8 cellular contexts compared by ENCODE assay signal in genomic region chr2:46985512-46985911, GRCh38. TPM values are rescaled to one million over a fixed set of nuclear protein-coding genes. Genes with fewer than 3 reads are reported as not detected.
A peak's percentile ranks its signal among the peaks of the same experiment; 100 is the strongest.
DNase-seq lines count a peak whose midpoint lies in the region; ATAC-seq and TF ChIP-seq lines count a peak whose summit lies in the region.

No MANE protein-coding gene starts in this region.

- peaks cover 40% of the 10 kb centered on the region for H3F3A ChIP-seq in PC-9 (ENCODE audit: insufficient read depth, low read depth)

- H3K27ac Mint-ChIP-seq in stimulated activated effector memory CD8-positive, alpha-beta T cell treated with anti-CD3 and anti-CD28 coated beads, Interleukin-12 subunit alpha, Interleukin-12 subunit beta, amount 100 ng/mL, for 72 hours: peak overlapping the region; percentile 94

- H3K36me3 Mint-ChIP-seq in stimulated activated effector memory CD8-positive, alpha-beta T cell treated with anti-CD3 and anti-CD28 coated beads, Interleukin-12 subunit alpha, Interleukin-12 subunit beta, amount 100 ng/mL, for 72 hours: peaks cover 50% of the 10 kb centered on the region

- intact Hi-C loops in PC-9 (cut with micrococcal nuclease; ENCODE audit: unreplicated experiment): loop anchor here (1.0 kb wide), 2 partner anchors 15 to 70 kb away; partner anchors contain the start of gene MCFD2

- no peak overlapping the region for H3K4me3 ChIP-seq in PC-9
- no peak overlapping the region for H3K4me3 ChIP-seq in epithelial cell of esophagus (ENCODE audit: low read length)
- H3K4me3 ChIP-seq in effector memory CD4-positive, alpha-beta T cell (ENCODE audit: insufficient read depth, low read depth, low read length, poor library complexity, severe bottlenecking): no peak overlapping the region

- peaks cover 68% of the 10 kb centered on the region for H3K4me1 ChIP-seq in PC-9 (replicated peaks; ENCODE audit: insufficient read depth)
- peaks cover 29% of the 10 kb centered on the region for H3K4me1 ChIP-seq in effector memory CD4-positive, alpha-beta T cell (ENCODE audit: control insufficient read depth, insufficient read depth, low read length, poor library complexity, severe bottlenecking)

- H2AFZ ChIP-seq in PC-9: no peak overlapping the region

- peak overlapping the region; percentile 45 for H3K4me2 ChIP-seq in PC-9

- H3K9me3 Mint-ChIP-seq in stimulated activated effector memory CD8-positive, alpha-beta T cell treated with anti-CD3 and anti-CD28 coated beads, Interleukin-12 subunit alpha, Interleukin-12 subunit beta, amount 100 ng/mL, for 72 hours: no peaks in the 10 kb centered on the region

- peak overlapping the region; percentile 86 for H3K27ac ChIP-seq in PC-9
- no peak overlapping the region for H3K27ac ChIP-seq in effector memory CD4-positive, alpha-beta T cell (ENCODE audit: insufficient read depth, low read length, poor library complexity, severe bottlenecking)

- CTCF ChIA-PET in PC-9 (lab: Charles Lee): interaction anchor here (0.6 to 1.0 kb wide), 3 partner anchors 15 to 353 kb away, joined by 4 to 7 read pairs (median 6); no protein-coding TSS in a partner anchor

- peak; percentile 75 for DNase-seq in A172 (ENCODE audit: low spot score)
- peak; percentile 59 to 84 for DNase-seq in PC-9
- DNase-seq in epithelial cell of esophagus (ENCODE audit: low read depth): peak; percentile 51
- peak in 1 of 2 donors; percentile 68 for DNase-seq in stimulated activated effector memory CD8-positive, alpha-beta T cell treated with anti-CD3 and anti-CD28 coated beads, Interleukin-12 subunit alpha, Interleukin-12 subunit beta, amount 100 ng/mL, for 72 hours (ENCODE audit: low spot score in 2 of 2)
- no peak for DNase-seq in effector memory CD4-positive, alpha-beta T cell
- no peak for DNase-seq in NCI-H446 (lab: John Stamatoyannopoulos, UW)

- no peaks in the 10 kb centered on the region; the same call in 1 of the 2 replicates for H3K36me3 ChIP-seq in PC-9 (ENCODE audit: low read depth)
- peaks cover 27% of the 10 kb centered on the region for H3K36me3 ChIP-seq in effector memory CD4-positive, alpha-beta T cell (ENCODE audit: control insufficient read depth, insufficient read depth, low read length)

- no peaks in the 10 kb centered on the region for H3K9me3 ChIP-seq in PC-9 (ENCODE audit: insufficient read depth, low read depth)
- no peaks in the 10 kb centered on the region for H3K9me3 ChIP-seq in effector memory CD4-positive, alpha-beta T cell (ENCODE audit: control insufficient read depth, low read length)

- peak overlapping the region; percentile 60 for H3K4me3 Mint-ChIP-seq in stimulated activated effector memory CD8-positive, alpha-beta T cell treated with anti-CD3 and anti-CD28 coated beads, Interleukin-12 subunit alpha, Interleukin-12 subunit beta, amount 100 ng/mL, for 72 hours

- POLR2A ChIA-PET in PC-9 (lab: Charles Lee; ENCODE audit: unreplicated experiment): interaction anchor here (0.6 kb wide), 3 partner anchors 46 to 214 kb away, joined by 3 to 8 read pairs (median 3); no protein-coding TSS in a partner anchor

- peaks cover 55% of the 10 kb centered on the region for H3K79me2 ChIP-seq in PC-9 (ENCODE audit: low read depth)

- no peaks in the 10 kb centered on the region for H3K27me3 ChIP-seq in PC-9 (ENCODE audit: insufficient read depth, low read depth)
- no peaks in the 10 kb centered on the region for H3K27me3 ChIP-seq in effector memory CD4-positive, alpha-beta T cell (replicated peaks; ENCODE audit: control insufficient read depth, insufficient read depth, low read length, poor library complexity, severe bottlenecking)

- no peaks in the 10 kb centered on the region for H4K20me1 ChIP-seq in PC-9 (ENCODE audit: insufficient read depth)

- BruUV-seq in PC-9 (replicated peaks; lab: Mats Ljungman, UMichigan): no TSS peak

- no peaks in the 10 kb centered on the region for H3K9me2 ChIP-seq in PC-9 (ENCODE audit: insufficient read depth)

- H3K4me1 Mint-ChIP-seq in stimulated activated effector memory CD8-positive, alpha-beta T cell treated with anti-CD3 and anti-CD28 coated beads, Interleukin-12 subunit alpha, Interleukin-12 subunit beta, amount 100 ng/mL, for 72 hours: peaks cover 52% of the 10 kb centered on the region

- no peak for TF ChIP-seq CTCF in PC-9 (conservative IDR thresholded peaks at IDR 0.05)
- TF ChIP-seq CTCF in epithelial cell of esophagus (IDR thresholded peaks at IDR 0.05; ENCODE audit: insufficient read depth, low read depth, low read length, missing control alignments): no peak

- ATAC-seq in GM19043 (IDR thresholded peaks at IDR 0.05; ENCODE audit: low read depth, unreplicated experiment) (peak; percentile 24), HG02588 (IDR thresholded peaks at IDR 0.05; ENCODE audit: unreplicated experiment) (no peak)
- ATAC-seq in stimulated activated effector memory CD8-positive, alpha-beta T cell treated with anti-CD3 and anti-CD28 coated beads, Interleukin-12 subunit alpha, Interleukin-12 subunit beta, amount 100 ng/mL, for 72 hours: peak; percentile 87

RNA-seq across cellular contexts. Expression of gene TTC7A, which starts 44.5 kb away (rescaled TPM):
- 14.4 and 22.0 TPM in 2 replicates for total RNA-seq in A172 (2014; rRNA removed; shearing (Covaris generic))
- total RNA-seq in PC-9 (2021): 66.8 and 80.9 TPM in 2 replicates

Comparison
In these comparisons a context has a peak if more than half of its experiments do, and no peak if none do; other contexts are left out.
1. DNase-seq: peak in A172 (single experiment), PC-9 (2 of 2) and epithelial cell of esophagus (single experiment); none in effector memory CD4-positive, alpha-beta T cell (0 of 3) and NCI-H446 (0 of 2).